10 cellular contexts compared by ENCODE assay signal in genomic region chr6:137728386-137729349, GRCh38.
DNase-seq lines count a peak whose midpoint lies in the region; ATAC-seq and TF ChIP-seq lines count a peak whose summit lies in the region.
"Had no signal": no experiment of that assay in that cellular context is flagged by ENCODE, and none has a peak within 500 bp of the region (broad histone marks: within the 10 kb centered on the region; RNA-seq: fewer than 3 reads in every experiment).

No MANE protein-coding gene starts in this region.

- H3K4me3 ChIP-seq in HAP-1 (no peak overlapping the region), heart right ventricle (no peak overlapping the region), skeletal muscle tissue (ENCODE audit: low read length in 3 of 3) (no peak overlapping the region), ovary (no peak overlapping the region)

- H3K36me3 ChIP-seq in HAP-1 (replicated peaks) (no peaks in the 10 kb centered on the region), heart right ventricle (no peaks in the 10 kb centered on the region), skeletal muscle tissue (ENCODE audit: control insufficient read depth in 3 of 3, insufficient read depth in 3 of 3, low read length in 3 of 3) (no peaks in the 10 kb centered on the region), ovary (no peaks in the 10 kb centered on the region)

- H3K9ac ChIP-seq in skeletal muscle tissue (ENCODE audit: low read depth in 1 of 3, low read length in 3 of 3), result peak overlapping the region in 2 of 3 donors; percentile 40 to 63

- WGBS in heart right ventricle, 2 donors, result 27 to 39% methylated on average over 6 of the region's 6 CpGs
- 33 to 46% (median 40%) methylated on average over 6 of the region's 6 CpGs for WGBS in ovary, 3 donors

- H3K27ac ChIP-seq in heart right ventricle (peak overlapping the region in 7 of 10 donors; percentile 38 to 70 (median 52)), skeletal muscle tissue (ENCODE audit: low read depth, low read length) (peak overlapping the region; percentile 69), ovary (no peak overlapping the region)

- DNase-seq in HAP-1 (ENCODE audit: low spot score in 2 of 2) (peak; percentile 38 to 43), amniotic epithelial cell (ENCODE audit: low read depth) (peak; percentile 99), heart right ventricle (peak in 1 of 2 donors; percentile 36), ovary (no peak), NAMALWA (ENCODE audit: low spot score) (no peak)
- DNase-seq: activated T-cell treated with anti-CD3 and anti-CD28 coated beads for 4 hours had no signal

- no peaks in the 10 kb centered on the region for H3K9me3 ChIP-seq in HAP-1
- H3K9me3 ChIP-seq in heart right ventricle, result no peaks in the 10 kb centered on the region
- no peaks in the 10 kb centered on the region for H3K9me3 ChIP-seq in skeletal muscle tissue (ENCODE audit: control insufficient read depth in 3 of 3, low read length in 3 of 3)
- H3K9me3 ChIP-seq in ovary, result no peaks in the 10 kb centered on the region

- TF ChIP-seq POLR2A in ovary (IDR thresholded peaks at IDR 0.05), result no peak

- intact Hi-C loops in heart right ventricle (cut with DNase I), result no loop called here
- intact Hi-C loops in ovary (cut with DNase I), result loop anchor here in 1 of 4 donors (10.0 kb wide), 1 partner anchor 66 kb away; no protein-coding TSS in a partner anchor

- TF ChIP-seq EP300 in ovary (IDR thresholded peaks at IDR 0.05), result no peak

- ATAC-seq in heart right ventricle (peak; percentile 37 to 93 (median 81)), HG03095 (IDR thresholded peaks at IDR 0.05; ENCODE audit: unreplicated experiment) (no peak), HG03432 (IDR thresholded peaks at IDR 0.05; ENCODE audit: unreplicated experiment) (no peak)
- ATAC-seq: stimulated activated memory B cell treated with anti-CD40 and anti-IgM and Interleukin-4, amounts not matched to agents 10 μg/mL and 1 μg/mL and 100 μg/mL, for 72 hours had no signal

- no peak for TF ChIP-seq CTCF in heart right ventricle (IDR thresholded peaks at IDR 0.05)
- no peak for TF ChIP-seq CTCF in ovary (IDR thresholded peaks at IDR 0.05)

- in situ Hi-C loops in HAP-1 (cut with MboI; ENCODE audit: low sequenced_read_pairs), result no loop called here

- no peaks in the 10 kb centered on the region; the same call in 1 of the 2 replicates for H3K27me3 ChIP-seq in HAP-1 (ENCODE audit: low read depth)
- H3K27me3 ChIP-seq in heart right ventricle, result no peaks in the 10 kb centered on the region
- no peaks in the 10 kb centered on the region for H3K27me3 ChIP-seq in skeletal muscle tissue (ENCODE audit: control insufficient read depth in 3 of 3, insufficient read depth in 3 of 3, low read length in 3 of 3)
- no peaks in the 10 kb centered on the region for H3K27me3 ChIP-seq in ovary

- peaks cover 16% of the 10 kb centered on the region for H3K4me1 ChIP-seq in HAP-1
- H3K4me1 ChIP-seq in heart right ventricle, result peaks cover 0 to 74% (median 0%) of the 10 kb centered on the region in 9 donors
- peaks cover 0 to 17% (median 5%) of the 10 kb centered on the region in 3 donors for H3K4me1 ChIP-seq in skeletal muscle tissue (ENCODE audit: control insufficient read depth in 3 of 3, insufficient read depth in 3 of 3, low read length in 3 of 3)
- peaks cover 2% of the 10 kb centered on the region for H3K4me1 ChIP-seq in ovary (ENCODE audit: insufficient read depth)

Comparison
In these comparisons a context has a peak if more than half of its experiments do, and no peak if none do; other contexts are left out.
1. DNase-seq: peak in HAP-1 (2 of 2) and amniotic epithelial cell (single experiment); none in ovary (0 of 5) and NAMALWA (single experiment).
2. ATAC-seq: peak in heart right ventricle (8 of 8); none in HG03095 (single experiment) and HG03432 (single experiment).
3. H3K27ac ChIP-seq: peak in heart right ventricle (7 of 10) and skeletal muscle tissue (single experiment); none in ovary (0 of 2).